3 cellular contexts compared by ENCODE assay signal in the genomic region with DNA sequence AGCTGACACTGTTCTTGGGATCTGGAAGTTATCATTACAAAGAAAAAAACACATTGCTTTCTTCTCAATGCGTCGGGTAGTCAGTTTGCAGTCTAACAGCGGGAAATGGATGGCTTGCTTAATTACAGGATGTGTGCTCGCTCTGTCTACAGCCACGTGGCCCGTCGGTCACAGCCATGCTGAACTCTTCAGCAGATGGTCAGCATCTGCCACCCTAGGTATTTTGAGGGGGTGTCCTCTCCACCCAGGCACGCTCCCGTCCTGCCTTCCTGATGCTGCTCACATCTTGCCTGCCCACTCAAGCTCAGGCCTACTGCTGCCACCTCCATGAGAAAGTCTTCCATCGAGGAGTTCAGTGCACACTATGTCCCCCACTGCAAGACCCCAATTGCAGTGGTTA.
A peak's percentile ranks its signal among the peaks of the same experiment; 100 is the strongest.
TF ChIP-seq lines count a peak whose summit lies in the region.

No MANE protein-coding gene starts in this region.

TF ChIP-seq in SK-N-SH, 30 proteins besides CTCF, POLR2A, EP300 and RAD21:
- TF ChIP-seq, protein P1, sequence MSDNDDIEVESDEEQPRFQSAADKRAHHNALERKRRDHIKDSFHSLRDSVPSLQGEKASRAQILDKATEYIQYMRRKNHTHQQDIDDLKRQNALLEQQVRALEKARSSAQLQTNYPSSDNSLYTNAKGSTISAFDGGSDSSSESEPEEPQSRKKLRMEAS (IDR thresholded peaks at IDR 0.05; ENCODE audit: low read depth), result no peak
- no peak for TF ChIP-seq TEAD4 (IDR thresholded peaks at IDR 0.05; ENCODE audit: borderline replicate concordance, insufficient read depth)
- no peak for TF ChIP-seq NFIC (IDR thresholded peaks at IDR 0.05; ENCODE audit: borderline replicate concordance)
- TF ChIP-seq TCF12 (IDR thresholded peaks at IDR 0.05), result no peak
- TF ChIP-seq POLR2AphosphoS5 (IDR thresholded peaks at IDR 0.05; ENCODE audit: low read depth, low read length), result no peak
- TF ChIP-seq GATA2 (CRISPR knock-in tag; IDR thresholded peaks at IDR 0.05), result no peak
- TF ChIP-seq YY1 (IDR thresholded peaks at IDR 0.05; ENCODE audit: low read depth), result no peak
- TF ChIP-seq MXI1 (IDR thresholded peaks at IDR 0.05; ENCODE audit: low read depth, low read length), result no peak
- TF ChIP-seq, protein P2, sequence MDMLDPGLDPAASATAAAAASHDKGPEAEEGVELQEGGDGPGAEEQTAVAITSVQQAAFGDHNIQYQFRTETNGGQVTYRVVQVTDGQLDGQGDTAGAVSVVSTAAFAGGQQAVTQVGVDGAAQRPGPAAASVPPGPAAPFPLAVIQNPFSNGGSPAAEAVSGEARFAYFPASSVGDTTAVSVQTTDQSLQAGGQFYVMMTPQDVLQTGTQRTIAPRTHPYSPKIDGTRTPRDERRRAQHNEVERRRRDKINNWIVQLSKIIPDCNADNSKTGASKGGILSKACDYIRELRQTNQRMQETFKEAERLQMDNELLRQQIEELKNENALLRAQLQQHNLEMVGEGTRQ (IDR thresholded peaks at IDR 0.05; ENCODE audit: borderline replicate concordance, low read depth, low read length), result no peak
- no peak for TF ChIP-seq NRF1 (IDR thresholded peaks at IDR 0.05; ENCODE audit: low read depth, low read length)
- no peak for TF ChIP-seq JUND (IDR thresholded peaks at IDR 0.05)
- TF ChIP-seq RXRA (IDR thresholded peaks at IDR 0.05; ENCODE audit: borderline replicate concordance, low read depth), result no peak
TF ChIP-seq in SK-N-SH: peak in this region for 0.

TF ChIP-seq in SK-N-SH treated with all-trans-retinoic acid at 6 μM for 48 hours, 23 proteins besides CTCF, POLR2A, EP300 and RAD21:
- TF ChIP-seq, protein P3, sequence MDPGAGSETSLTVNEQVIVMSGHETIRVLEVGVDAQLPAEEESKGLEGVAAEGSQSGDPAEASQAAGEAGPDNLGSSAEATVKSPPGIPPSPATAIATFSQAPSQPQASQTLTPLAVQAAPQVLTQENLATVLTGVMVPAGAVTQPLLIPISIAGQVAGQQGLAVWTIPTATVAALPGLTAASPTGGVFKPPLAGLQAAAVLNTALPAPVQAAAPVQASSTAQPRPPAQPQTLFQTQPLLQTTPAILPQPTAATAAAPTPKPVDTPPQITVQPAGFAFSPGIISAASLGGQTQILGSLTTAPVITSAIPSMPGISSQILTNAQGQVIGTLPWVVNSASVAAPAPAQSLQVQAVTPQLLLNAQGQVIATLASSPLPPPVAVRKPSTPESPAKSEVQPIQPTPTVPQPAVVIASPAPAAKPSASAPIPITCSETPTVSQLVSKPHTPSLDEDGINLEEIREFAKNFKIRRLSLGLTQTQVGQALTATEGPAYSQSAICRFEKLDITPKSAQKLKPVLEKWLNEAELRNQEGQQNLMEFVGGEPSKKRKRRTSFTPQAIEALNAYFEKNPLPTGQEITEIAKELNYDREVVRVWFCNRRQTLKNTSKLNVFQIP (CRISPR knock-in tag; IDR thresholded peaks at IDR 0.05; ENCODE audit: borderline replicate concordance, low read depth), result no peak
- TF ChIP-seq SNAI2 (CRISPR knock-in tag; IDR thresholded peaks at IDR 0.05) (no peak), RARB (CRISPR knock-in tag; IDR thresholded peaks at IDR 0.05) (no peak), ZNF70 (CRISPR knock-in tag; IDR thresholded peaks at IDR 0.05) (no peak), BACH2 (CRISPR knock-in tag; IDR thresholded peaks at IDR 0.05; ENCODE audit: borderline replicate concordance) (no peak), TOX (CRISPR knock-in tag; IDR thresholded peaks at IDR 0.05; ENCODE audit: borderline replicate concordance) (no peak), OSR1 (CRISPR knock-in tag; IDR thresholded peaks at IDR 0.05) (no peak), GLIS3 (CRISPR knock-in tag; IDR thresholded peaks at IDR 0.05) (no peak)
- TF ChIP-seq, protein P4, sequence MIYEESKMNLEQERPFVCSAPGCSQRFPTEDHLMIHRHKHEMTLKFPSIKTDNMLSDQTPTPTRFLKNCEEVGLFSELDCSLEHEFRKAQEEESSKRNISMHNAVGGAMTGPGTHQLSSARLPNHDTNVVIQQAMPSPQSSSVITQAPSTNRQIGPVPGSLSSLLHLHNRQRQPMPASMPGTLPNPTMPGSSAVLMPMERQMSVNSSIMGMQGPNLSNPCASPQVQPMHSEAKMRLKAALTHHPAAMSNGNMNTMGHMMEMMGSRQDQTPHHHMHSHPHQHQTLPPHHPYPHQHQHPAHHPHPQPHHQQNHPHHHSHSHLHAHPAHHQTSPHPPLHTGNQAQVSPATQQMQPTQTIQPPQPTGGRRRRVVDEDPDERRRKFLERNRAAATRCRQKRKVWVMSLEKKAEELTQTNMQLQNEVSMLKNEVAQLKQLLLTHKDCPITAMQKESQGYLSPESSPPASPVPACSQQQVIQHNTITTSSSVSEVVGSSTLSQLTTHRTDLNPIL (CRISPR knock-in tag; IDR thresholded peaks at IDR 0.05; ENCODE audit: low read depth), result no peak
- TF ChIP-seq, protein P5, sequence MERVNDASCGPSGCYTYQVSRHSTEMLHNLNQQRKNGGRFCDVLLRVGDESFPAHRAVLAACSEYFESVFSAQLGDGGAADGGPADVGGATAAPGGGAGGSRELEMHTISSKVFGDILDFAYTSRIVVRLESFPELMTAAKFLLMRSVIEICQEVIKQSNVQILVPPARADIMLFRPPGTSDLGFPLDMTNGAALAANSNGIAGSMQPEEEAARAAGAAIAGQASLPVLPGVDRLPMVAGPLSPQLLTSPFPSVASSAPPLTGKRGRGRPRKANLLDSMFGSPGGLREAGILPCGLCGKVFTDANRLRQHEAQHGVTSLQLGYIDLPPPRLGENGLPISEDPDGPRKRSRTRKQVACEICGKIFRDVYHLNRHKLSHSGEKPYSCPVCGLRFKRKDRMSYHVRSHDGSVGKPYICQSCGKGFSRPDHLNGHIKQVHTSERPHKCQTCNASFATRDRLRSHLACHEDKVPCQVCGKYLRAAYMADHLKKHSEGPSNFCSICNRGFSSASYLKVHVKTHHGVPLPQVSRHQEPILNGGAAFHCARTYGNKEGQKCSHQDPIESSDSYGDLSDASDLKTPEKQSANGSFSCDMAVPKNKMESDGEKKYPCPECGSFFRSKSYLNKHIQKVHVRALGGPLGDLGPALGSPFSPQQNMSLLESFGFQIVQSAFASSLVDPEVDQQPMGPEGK (CRISPR knock-in tag; IDR thresholded peaks at IDR 0.05; ENCODE audit: borderline replicate concordance), result no peak
TF ChIP-seq in SK-N-SH treated with all-trans-retinoic acid at 6 μM for 48 hours: peak in this region for 0.

TF ChIP-seq in K562, 482 proteins besides CTCF, POLR2A, EP300 and RAD21 (continues in another document):
- no peak for TF ChIP-seq LCOR (CRISPR knock-in tag; IDR thresholded peaks at IDR 0.05)
- no peak for TF ChIP-seq TBP (optimal IDR thresholded peaks at IDR 0.05; ENCODE audit: low read depth, low read length)
- TF ChIP-seq, protein P6, sequence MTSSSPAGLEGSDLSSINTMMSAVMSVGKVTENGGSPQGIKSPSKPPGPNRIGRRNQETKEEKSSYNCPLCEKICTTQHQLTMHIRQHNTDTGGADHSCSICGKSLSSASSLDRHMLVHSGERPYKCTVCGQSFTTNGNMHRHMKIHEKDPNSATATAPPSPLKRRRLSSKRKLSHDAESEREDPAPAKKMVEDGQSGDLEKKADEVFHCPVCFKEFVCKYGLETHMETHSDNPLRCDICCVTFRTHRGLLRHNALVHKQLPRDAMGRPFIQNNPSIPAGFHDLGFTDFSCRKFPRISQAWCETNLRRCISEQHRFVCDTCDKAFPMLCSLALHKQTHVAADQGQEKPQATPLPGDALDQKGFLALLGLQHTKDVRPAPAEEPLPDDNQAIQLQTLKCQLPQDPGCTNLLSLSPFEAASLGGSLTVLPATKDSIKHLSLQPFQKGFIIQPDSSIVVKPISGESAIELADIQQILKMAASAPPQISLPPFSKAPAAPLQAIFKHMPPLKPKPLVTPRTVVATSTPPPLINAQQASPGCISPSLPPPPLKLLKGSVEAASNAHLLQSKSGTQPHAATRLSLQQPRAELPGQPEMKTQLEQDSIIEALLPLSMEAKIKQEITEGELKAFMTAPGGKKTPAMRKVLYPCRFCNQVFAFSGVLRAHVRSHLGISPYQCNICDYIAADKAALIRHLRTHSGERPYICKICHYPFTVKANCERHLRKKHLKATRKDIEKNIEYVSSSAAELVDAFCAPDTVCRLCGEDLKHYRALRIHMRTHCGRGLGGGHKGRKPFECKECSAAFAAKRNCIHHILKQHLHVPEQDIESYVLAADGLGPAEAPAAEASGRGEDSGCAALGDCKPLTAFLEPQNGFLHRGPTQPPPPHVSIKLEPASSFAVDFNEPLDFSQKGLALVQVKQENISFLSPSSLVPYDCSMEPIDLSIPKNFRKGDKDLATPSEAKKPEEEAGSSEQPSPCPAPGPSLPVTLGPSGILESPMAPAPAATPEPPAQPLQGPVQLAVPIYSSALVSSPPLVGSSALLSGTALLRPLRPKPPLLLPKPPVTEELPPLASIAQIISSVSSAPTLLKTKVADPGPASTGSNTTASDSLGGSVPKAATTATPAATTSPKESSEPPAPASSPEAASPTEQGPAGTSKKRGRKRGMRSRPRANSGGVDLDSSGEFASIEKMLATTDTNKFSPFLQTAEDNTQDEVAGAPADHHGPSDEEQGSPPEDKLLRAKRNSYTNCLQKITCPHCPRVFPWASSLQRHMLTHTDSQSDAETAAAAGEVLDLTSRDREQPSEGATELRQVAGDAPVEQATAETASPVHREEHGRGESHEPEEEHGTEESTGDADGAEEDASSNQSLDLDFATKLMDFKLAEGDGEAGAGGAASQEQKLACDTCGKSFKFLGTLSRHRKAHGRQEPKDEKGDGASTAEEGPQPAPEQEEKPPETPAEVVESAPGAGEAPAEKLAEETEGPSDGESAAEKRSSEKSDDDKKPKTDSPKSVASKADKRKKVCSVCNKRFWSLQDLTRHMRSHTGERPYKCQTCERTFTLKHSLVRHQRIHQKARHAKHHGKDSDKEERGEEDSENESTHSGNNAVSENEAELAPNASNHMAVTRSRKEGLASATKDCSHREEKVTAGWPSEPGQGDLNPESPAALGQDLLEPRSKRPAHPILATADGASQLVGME (CRISPR knock-in tag; IDR thresholded peaks at IDR 0.05), result no peak
- TF ChIP-seq, protein P1 (CRISPR knock-in tag; IDR thresholded peaks at IDR 0.05), result peak; percentile 66
- no peak for TF ChIP-seq MAFK (IDR thresholded peaks at IDR 0.05; ENCODE audit: low read length)
- TF ChIP-seq NCOA2 (IDR thresholded peaks at IDR 0.05; ENCODE audit: partially characterized antibody in 2 of 2), result no peak
- no peak for TF ChIP-seq KAT8 (IDR thresholded peaks at IDR 0.05; ENCODE audit: low read depth)
- TF ChIP-seq, protein P7, sequence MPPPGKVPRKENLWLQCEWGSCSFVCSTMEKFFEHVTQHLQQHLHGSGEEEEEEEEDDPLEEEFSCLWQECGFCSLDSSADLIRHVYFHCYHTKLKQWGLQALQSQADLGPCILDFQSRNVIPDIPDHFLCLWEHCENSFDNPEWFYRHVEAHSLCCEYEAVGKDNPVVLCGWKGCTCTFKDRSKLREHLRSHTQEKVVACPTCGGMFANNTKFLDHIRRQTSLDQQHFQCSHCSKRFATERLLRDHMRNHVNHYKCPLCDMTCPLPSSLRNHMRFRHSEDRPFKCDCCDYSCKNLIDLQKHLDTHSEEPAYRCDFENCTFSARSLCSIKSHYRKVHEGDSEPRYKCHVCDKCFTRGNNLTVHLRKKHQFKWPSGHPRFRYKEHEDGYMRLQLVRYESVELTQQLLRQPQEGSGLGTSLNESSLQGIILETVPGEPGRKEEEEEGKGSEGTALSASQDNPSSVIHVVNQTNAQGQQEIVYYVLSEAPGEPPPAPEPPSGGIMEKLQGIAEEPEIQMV (tag; conservative IDR thresholded peaks at IDR 0.05; ENCODE audit: low read depth), result no peak
- no peak for TF ChIP-seq RCOR1 (IDR thresholded peaks at IDR 0.05; ENCODE audit: borderline replicate concordance in 1 of 2, low read depth in 2 of 2, low read length in 2 of 2)
- no peak for TF ChIP-seq RBM15 (IDR thresholded peaks at IDR 0.05; ENCODE audit: insufficient read depth, low read length)
- TF ChIP-seq, protein P8, sequence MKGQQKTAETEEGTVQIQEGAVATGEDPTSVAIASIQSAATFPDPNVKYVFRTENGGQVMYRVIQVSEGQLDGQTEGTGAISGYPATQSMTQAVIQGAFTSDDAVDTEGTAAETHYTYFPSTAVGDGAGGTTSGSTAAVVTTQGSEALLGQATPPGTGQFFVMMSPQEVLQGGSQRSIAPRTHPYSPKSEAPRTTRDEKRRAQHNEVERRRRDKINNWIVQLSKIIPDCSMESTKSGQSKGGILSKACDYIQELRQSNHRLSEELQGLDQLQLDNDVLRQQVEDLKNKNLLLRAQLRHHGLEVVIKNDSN (CRISPR knock-in tag; IDR thresholded peaks at IDR 0.05), result peak; percentile 52
- TF ChIP-seq PRMT5 (CRISPR knock-in tag; IDR thresholded peaks at IDR 0.05), result no peak
- peak; percentile 39; the same call in 1 of the 2 replicates for TF ChIP-seq L3MBTL2 (IDR thresholded peaks at IDR 0.05)
- TF ChIP-seq, protein P9, sequence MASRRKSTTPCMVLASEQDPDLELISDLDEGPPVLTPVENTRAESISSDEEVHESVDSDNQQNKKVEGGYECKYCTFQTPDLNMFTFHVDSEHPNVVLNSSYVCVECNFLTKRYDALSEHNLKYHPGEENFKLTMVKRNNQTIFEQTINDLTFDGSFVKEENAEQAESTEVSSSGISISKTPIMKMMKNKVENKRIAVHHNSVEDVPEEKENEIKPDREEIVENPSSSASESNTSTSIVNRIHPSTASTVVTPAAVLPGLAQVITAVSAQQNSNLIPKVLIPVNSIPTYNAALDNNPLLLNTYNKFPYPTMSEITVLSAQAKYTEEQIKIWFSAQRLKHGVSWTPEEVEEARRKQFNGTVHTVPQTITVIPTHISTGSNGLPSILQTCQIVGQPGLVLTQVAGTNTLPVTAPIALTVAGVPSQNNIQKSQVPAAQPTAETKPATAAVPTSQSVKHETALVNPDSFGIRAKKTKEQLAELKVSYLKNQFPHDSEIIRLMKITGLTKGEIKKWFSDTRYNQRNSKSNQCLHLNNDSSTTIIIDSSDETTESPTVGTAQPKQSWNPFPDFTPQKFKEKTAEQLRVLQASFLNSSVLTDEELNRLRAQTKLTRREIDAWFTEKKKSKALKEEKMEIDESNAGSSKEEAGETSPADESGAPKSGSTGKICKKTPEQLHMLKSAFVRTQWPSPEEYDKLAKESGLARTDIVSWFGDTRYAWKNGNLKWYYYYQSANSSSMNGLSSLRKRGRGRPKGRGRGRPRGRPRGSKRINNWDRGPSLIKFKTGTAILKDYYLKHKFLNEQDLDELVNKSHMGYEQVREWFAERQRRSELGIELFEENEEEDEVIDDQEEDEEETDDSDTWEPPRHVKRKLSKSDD (conservative IDR thresholded peaks at IDR 0.05; ENCODE audit: low read length), result no peak
- TF ChIP-seq KHSRP (IDR thresholded peaks at IDR 0.05), result no peak
- no peak for TF ChIP-seq ZNF77 (CRISPR knock-in tag; IDR thresholded peaks at IDR 0.05)
- TF ChIP-seq TARDBP (IDR thresholded peaks at IDR 0.05), result no peak
- TF ChIP-seq RUNX1 (IDR thresholded peaks at IDR 0.05; ENCODE audit: low read depth), result no peak
- no peak for TF ChIP-seq BCL6 (CRISPR knock-in tag; IDR thresholded peaks at IDR 0.05)
- TF ChIP-seq SRF (CRISPR knock-in tag; IDR thresholded peaks at IDR 0.05), result no peak
